In the genomic region with DNA sequence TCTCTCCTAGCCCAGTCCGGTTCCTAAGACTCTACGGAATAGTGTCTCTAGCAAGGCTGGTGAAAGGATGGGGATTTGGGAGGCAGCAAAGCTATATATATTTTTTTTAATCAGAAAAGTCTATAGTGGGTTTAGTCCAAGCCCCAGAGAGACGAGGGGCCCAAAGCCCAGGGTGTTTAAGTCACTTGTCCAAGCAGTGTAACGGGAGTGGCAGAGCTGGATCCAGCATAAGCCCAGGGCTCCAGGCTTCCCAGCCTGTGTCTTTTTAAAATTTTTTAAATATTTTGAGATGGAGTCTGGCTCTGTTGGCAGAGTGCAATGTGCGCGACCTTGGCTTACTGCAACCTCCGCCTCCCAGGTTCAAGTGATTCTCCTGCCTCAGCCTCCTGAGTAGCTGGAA, we compare ENCODE assay signal across 22 cellular contexts. TPM values are rescaled to one million over a fixed set of nuclear protein-coding genes. Genes with fewer than 3 reads are reported as not detected.
"Had no signal": no experiment of that assay in that cellular context is flagged by ENCODE, and none has a peak within 500 bp of the region (broad histone marks: within the 10 kb centered on the region; RNA-seq: fewer than 3 reads in every experiment).

No MANE protein-coding gene starts in this region.

- H3K27me3 ChIP-seq: pancreas, right lobe of liver had no signal

- H3K9me3 ChIP-seq: esophagus muscularis mucosa, pancreas, psoas muscle, right lobe of liver, stomach, thoracic aorta, transverse colon had no signal

- H3K4me2 ChIP-seq: neural progenitor cell had no signal

- DNase-seq: effector memory CD4-positive, alpha-beta T cell; foreskin keratinocyte; hippocampal formation; left ventricle myocardium superior; mammary epithelial cell; nucleus accumbens; retina; stimulated activated CD4-positive, alpha-beta T cell treated with anti-CD3 and anti-CD28 coated beads, Interleukin-12 subunit alpha, Interleukin-12 subunit beta, amount 100 ng/mL, for 4 hours; stimulated activated naive CD4-positive, alpha-beta T cell; stomach; substantia nigra; transverse colon had no signal

- H3K9ac ChIP-seq: neural progenitor cell had no signal

- H3K4me3 ChIP-seq: esophagus muscularis mucosa, neural progenitor cell, pancreas, psoas muscle, right lobe of liver, skin epidermis, stomach, thoracic aorta, transverse colon had no signal

- ATAC-seq: foreskin keratinocyte; left colon; natural killer cell treated with Interleukin-12 subunit alpha and Interleukin-12 subunit beta and Interleukin-15 and Interleukin-18, amount 100 ng/mL, for 72 hours; pancreas; psoas muscle; right lobe of liver had no signal

- H3K4me1 ChIP-seq: foreskin keratinocyte, pancreas, psoas muscle, right lobe of liver, transverse colon had no signal

- H3K27ac ChIP-seq: epithelial cell of prostate, foreskin keratinocyte, neural progenitor cell, pancreas, psoas muscle, right lobe of liver, skin epidermis, stomach, thoracic aorta had no signal

- H3K36me3 ChIP-seq: esophagus muscularis mucosa, neural progenitor cell, pancreas, right lobe of liver, stomach, thoracic aorta, transverse colon had no signal

- H2AFZ ChIP-seq: neural progenitor cell had no signal

RNA-seq across cellular contexts. Expression of a gene that starts 6.8 kb away (rescaled TPM):
- total RNA-seq: foreskin keratinocyte, mammary epithelial cell, pancreas, stomach, thoracic aorta had no signal
- polyA plus RNA-seq: foreskin keratinocyte, mammary epithelial cell had no signal
